Comparison of ENCODE assay signal across 28 cellular contexts in genomic region chr20:31843881-31844280, GRCh38. TPM values are rescaled to one million over a fixed set of nuclear protein-coding genes. Genes with fewer than 3 reads are reported as not detected.
DNase-seq lines count a peak whose midpoint lies in the region; ATAC-seq, FAIRE-seq and TF ChIP-seq lines count a peak whose summit lies in the region.
"Had no signal": no experiment of that assay in that cellular context is flagged by ENCODE, and none has a peak within 500 bp of the region (broad histone marks: within the 10 kb centered on the region; RNA-seq: fewer than 3 reads in every experiment).

No MANE protein-coding gene starts in this region.

- H3K27ac ChIP-seq in A549 (peak overlapping the region; percentile 85 to 86), skeletal muscle tissue (ENCODE audit: low read depth, low read length) (peak overlapping the region; percentile 23)
- H3K27ac ChIP-seq: WERI-Rb-1 had no signal

- no peak for TF ChIP-seq EP300 in A549 (IDR thresholded peaks at IDR 0.05)

- H3K9me3 Mint-ChIP-seq in memory B cell (no peaks in the 10 kb centered on the region), immature natural killer cell (no peaks in the 10 kb centered on the region)
- H3K9me3 Mint-ChIP-seq: activated CD4-positive, alpha-beta memory T cell treated with anti-CD3 and anti-CD28 coated beads for 36 hours; stimulated activated memory B cell treated with anti-CD40 and anti-IgM and Interleukin-4, amounts not matched to agents 10 μg/mL and 1 μg/mL and 100 μg/mL, for 72 hours had no signal

- H3K36me3 Mint-ChIP-seq in memory B cell (no peaks in the 10 kb centered on the region), immature natural killer cell (no peaks in the 10 kb centered on the region)
- H3K36me3 Mint-ChIP-seq: activated CD4-positive, alpha-beta memory T cell treated with anti-CD3 and anti-CD28 coated beads for 36 hours; stimulated activated memory B cell treated with anti-CD40 and anti-IgM and Interleukin-4, amounts not matched to agents 10 μg/mL and 1 μg/mL and 100 μg/mL, for 72 hours had no signal

- peak overlapping the region in 2 of 3 donors; percentile 7 to 74 for H3K9ac ChIP-seq in skeletal muscle tissue (ENCODE audit: low read depth in 1 of 3, low read length in 3 of 3)

- no peak for TF ChIP-seq CTCF in A549 (IDR thresholded peaks at IDR 0.05)

- H3K4me3 Mint-ChIP-seq in memory B cell (no peak overlapping the region), immature natural killer cell (no peak overlapping the region)
- H3K4me3 Mint-ChIP-seq: activated CD4-positive, alpha-beta memory T cell treated with anti-CD3 and anti-CD28 coated beads for 36 hours; stimulated activated memory B cell treated with anti-CD40 and anti-IgM and Interleukin-4, amounts not matched to agents 10 μg/mL and 1 μg/mL and 100 μg/mL, for 72 hours; T-helper 17 cell had no signal

- POLR2A ChIA-PET in A549 (lab: Yijun Ruan, JAX): no interaction called here

- FAIRE-seq in A549 (lab: Jason Lieb, UNC): no peak
- FAIRE-seq: G401.6, GM19239 had no signal

- ATAC-seq in A549 (no peak), SK-N-SH treated with all-trans-retinoic acid at 6 μM for 48 hours (no peak), memory B cell (ENCODE audit: low read depth) (peak; percentile 18), HG03354 (IDR thresholded peaks at IDR 0.05; ENCODE audit: poor library complexity, severe bottlenecking, unreplicated experiment) (no peak)
- ATAC-seq: sciatic nerve; stimulated activated memory B cell treated with anti-CD40 and anti-IgM and Interleukin-4, amounts not matched to agents 10 μg/mL and 1 μg/mL and 100 μg/mL, for 72 hours; T-helper 17 cell had no signal

- CTCF ChIA-PET in A549 (lab: Yijun Ruan, JAX): interaction anchor here (0.9 to 14.7 kb wide), 7 partner anchors 9 to 809 kb away, joined by 3 to 145 read pairs (median 17); partner anchors contain the start of gene PDRG1

- peaks cover 3% of the 10 kb centered on the region for H3K4me1 Mint-ChIP-seq in memory B cell
- no peaks in the 10 kb centered on the region for H3K4me1 Mint-ChIP-seq in immature natural killer cell
- H3K4me1 Mint-ChIP-seq: T-helper 17 cell had no signal

- no peaks in the 10 kb centered on the region for H3K9me3 ChIP-seq in A549
- no peaks in the 10 kb centered on the region for H3K9me3 ChIP-seq in skeletal muscle tissue (ENCODE audit: control insufficient read depth in 3 of 3, low read length in 3 of 3)

- no peak overlapping the region for H3K4me3 ChIP-seq in A549
- peak overlapping the region; percentile 2 to 45 (median 19) for H3K4me3 ChIP-seq in skeletal muscle tissue (ENCODE audit: low read length in 3 of 3)

- peaks cover 72% of the 10 kb centered on the region for H3K4me1 ChIP-seq in A549
- H3K4me1 ChIP-seq in skeletal muscle tissue (ENCODE audit: control insufficient read depth in 3 of 3, insufficient read depth in 3 of 3, low read length in 3 of 3): peaks cover 15 to 36% (median 32%) of the 10 kb centered on the region in 3 donors

- TF ChIP-seq RAD21 in A549 (conservative IDR thresholded peaks at IDR 0.05 in 1 of 2, IDR thresholded peaks at IDR 0.05 in 1 of 2): no peak

- peaks cover 0 to 4% (median 2%) of the 10 kb centered on the region in 3 donors for H3K27me3 ChIP-seq in skeletal muscle tissue (ENCODE audit: control insufficient read depth in 3 of 3, insufficient read depth in 3 of 3, low read length in 3 of 3)

- no peak for TF ChIP-seq POLR2A in A549 (IDR thresholded peaks at IDR 0.05; ENCODE audit: low read length)

- H3K27ac Mint-ChIP-seq in memory B cell (no peak overlapping the region), immature natural killer cell (no peak overlapping the region)
- H3K27ac Mint-ChIP-seq: activated CD4-positive, alpha-beta memory T cell treated with anti-CD3 and anti-CD28 coated beads for 36 hours; stimulated activated memory B cell treated with anti-CD40 and anti-IgM and Interleukin-4, amounts not matched to agents 10 μg/mL and 1 μg/mL and 100 μg/mL, for 72 hours; T-helper 17 cell had no signal

- 75% methylated on average over 4 of the region's 5 CpGs for WGBS in A549 (ENCODE audit: missing lambda C conversion rate)

- peaks cover under 1% of the 10 kb centered on the region for H3K27me3 Mint-ChIP-seq in memory B cell
- peaks cover 0 to 5% (median 3%) of the 10 kb centered on the region in 3 donors for H3K27me3 Mint-ChIP-seq in immature natural killer cell (ENCODE audit: low read depth in 3 of 3)

- no peak for DNase-seq in A549 (ENCODE audit: low read depth in 1 of 2, low spot score in 1 of 2)
- no peak for DNase-seq in memory B cell (ENCODE audit: low spot score in 2 of 2)
- DNase-seq in midbrain (lab: John Stamatoyannopoulos, UW): no peak
- DNase-seq in immature natural killer cell: no peak
- DNase-seq in NCI-H748 treated with DMSO at 0.1 percent for 48 hours (lab: John Stamatoyannopoulos, UW): no peak
- DNase-seq: ACHN; activated CD4-positive, alpha-beta memory T cell treated with anti-CD3 and anti-CD28 coated beads for 36 hours; activated naive CD4-positive, alpha-beta T cell treated with Interleukin-2 at 50 U/mL for 16 hours; activated T-cell treated with anti-CD3 and anti-CD28 coated beads, Interleukin-2, amount 50 U/mL, for 1 hour; DMS 273 treated with DMSO at 0.1 percent for 48 hours; head of caudate nucleus; Kasumi-1; NCI-H1092 treated with DMSO at 0.1 percent for 48 hours; NCI-H2081 treated with DMSO at 0.1 percent for 48 hours; NCI-H510A; nucleus accumbens; T-helper 17 cell; WERI-Rb-1 had no signal

- H3K4me2 ChIP-seq in A549: peak overlapping the region; percentile 71; the same call in 2 of the 3 replicates

- H3K36me3 ChIP-seq in skeletal muscle tissue (ENCODE audit: control insufficient read depth in 3 of 3, insufficient read depth in 3 of 3, low read length in 3 of 3): no peaks in the 10 kb centered on the region
- H3K36me3 ChIP-seq: WERI-Rb-1 had no signal

TF ChIP-seq in A549, 52 proteins besides CTCF, POLR2A, EP300 and RAD21 (continues in another document):
- TF ChIP-seq ZC3H11A (IDR thresholded peaks at IDR 0.05): no peak
- TF ChIP-seq RARB (CRISPR knock-in tag; IDR thresholded peaks at IDR 0.05): no peak
- TF ChIP-seq, protein P1, sequence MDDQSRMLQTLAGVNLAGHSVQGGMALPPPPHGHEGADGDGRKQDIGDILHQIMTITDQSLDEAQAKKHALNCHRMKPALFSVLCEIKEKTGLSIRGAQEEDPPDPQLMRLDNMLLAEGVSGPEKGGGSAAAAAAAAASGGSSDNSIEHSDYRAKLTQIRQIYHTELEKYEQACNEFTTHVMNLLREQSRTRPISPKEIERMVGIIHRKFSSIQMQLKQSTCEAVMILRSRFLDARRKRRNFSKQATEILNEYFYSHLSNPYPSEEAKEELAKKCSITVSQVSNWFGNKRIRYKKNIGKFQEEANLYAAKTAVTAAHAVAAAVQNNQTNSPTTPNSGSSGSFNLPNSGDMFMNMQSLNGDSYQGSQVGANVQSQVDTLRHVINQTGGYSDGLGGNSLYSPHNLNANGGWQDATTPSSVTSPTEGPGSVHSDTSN (IDR thresholded peaks at IDR 0.05): no peak
- TF ChIP-seq RFX5 (IDR thresholded peaks at IDR 0.05): no peak
- TF ChIP-seq CBX2 (IDR thresholded peaks at IDR 0.05; ENCODE audit: borderline replicate concordance, low read depth): no peak
- TF ChIP-seq KDM5A (IDR thresholded peaks at IDR 0.05): no peak

TF ChIP-seq in SK-N-SH treated with all-trans-retinoic acid at 6 μM for 48 hours, 23 proteins besides CTCF, POLR2A, EP300 and RAD21 (continues in another document):
- no peak for TF ChIP-seq ZNF8 (CRISPR knock-in tag; IDR thresholded peaks at IDR 0.05)

RNA-seq across cellular contexts. Expression of gene FOXS1, which starts 1.5 kb away (rescaled TPM):
- polyA plus RNA-seq in A549 (2011; rRNA removed) (1.0 and 1.5 TPM in 2 replicates), A549 (2017; fragmentation: RNase III; extraction: RNeasy Plus Mini Kit Qiagen cat#74134 plus additional on column Dnase treatment) (1.9 to 3.7 TPM (median 3.4 TPM) in 3 replicates), immature natural killer cell (not detected)
- polyA plus RNA-seq in A549 (2012; cell fraction: cytosol; rRNA removed): 1.5 and 3.0 TPM in 2 replicates
- polyA plus RNA-seq in A549 (2012; cell fraction: nucleus; rRNA removed): 3.0 and 4.0 TPM in 2 replicates
- 0.83 and 1.8 TPM in 2 replicates for polyA minus RNA-seq in A549 (2011; rRNA and poly(A)+ RNA removed)
- 3.1 TPM for total RNA-seq in skeletal muscle tissue
- total RNA-seq: activated CD4-positive, alpha-beta memory T cell treated with anti-CD3 and anti-CD28 coated beads for 36 hours; H1; mononuclear cell; T-helper 17 cell; ureter had no signal

RNA-seq across cellular contexts. Expression of gene MYLK2, which starts 24.7 kb away (rescaled TPM):
- polyA plus RNA-seq in A549 (2011; rRNA removed) (0.09 and 0.20 TPM in 2 replicates), A549 (2017; fragmentation: RNase III; extraction: RNeasy Plus Mini Kit Qiagen cat#74134 plus additional on column Dnase treatment) (0.36 to 0.63 TPM (median 0.51 TPM) in 3 replicates), immature natural killer cell (not detected)
- 0.53 and 0.70 TPM in 2 replicates for polyA plus RNA-seq in A549 (2012; cell fraction: cytosol; rRNA removed)
- 3.9 and 4.1 TPM in 2 replicates for polyA plus RNA-seq in A549 (2012; cell fraction: nucleus; rRNA removed)
- 0.21 and 0.34 TPM in 2 replicates for polyA minus RNA-seq in A549 (2011; rRNA and poly(A)+ RNA removed)
- total RNA-seq in skeletal muscle tissue: 21.9 TPM
- total RNA-seq: mononuclear cell, T-helper 17 cell, ureter had no signal

RNA-seq across cellular contexts. Expression of gene DUSP15, which starts 26.4 kb away (rescaled TPM):
- 0.46 and 0.53 TPM in 2 replicates for polyA plus RNA-seq in A549 (2011; rRNA removed)
- 0.53 and 1.1 TPM in 2 replicates for polyA plus RNA-seq in A549 (2012; cell fraction: cytosol; rRNA removed)
- polyA plus RNA-seq in A549 (2012; cell fraction: nucleus; rRNA removed): 0.76 and 1.00 TPM in 2 replicates
- polyA plus RNA-seq in A549 (2017; fragmentation: RNase III; extraction: RNeasy Plus Mini Kit Qiagen cat#74134 plus additional on column Dnase treatment): 0.70 to 1.3 TPM (median 0.96 TPM) in 3 replicates
- 0.29 TPM in 1 of 2 replicates, not detected in the other for polyA minus RNA-seq in A549 (2011; rRNA and poly(A)+ RNA removed)
- total RNA-seq in skeletal muscle tissue: 2.1 TPM
- polyA plus RNA-seq in immature natural killer cell: not detected
- total RNA-seq: activated CD4-positive, alpha-beta memory T cell treated with anti-CD3 and anti-CD28 coated beads for 36 hours; mononuclear cell; T-helper 17 cell had no signal

RNA-seq across cellular contexts. Expression of gene TTLL9, which starts 26.6 kb away (rescaled TPM):
- polyA plus RNA-seq in A549 (2011; rRNA removed) (0.06 and 0.08 TPM in 2 replicates), A549 (2017; fragmentation: RNase III; extraction: RNeasy Plus Mini Kit Qiagen cat#74134 plus additional on column Dnase treatment) (0.04 to 0.24 TPM (median 0.15 TPM) in 3 replicates), immature natural killer cell (under 1 TPM in 1 of 3 donors, not detected in 2; 0.37 TPM)
- polyA plus RNA-seq in A549 (2012; cell fraction: cytosol; rRNA removed): 0.04 TPM in 2 replicates
- 0.02 and 0.16 TPM in 2 replicates for polyA plus RNA-seq in A549 (2012; cell fraction: nucleus; rRNA removed)
- polyA minus RNA-seq in A549 (2011; rRNA and poly(A)+ RNA removed): 0.12 and 0.63 TPM in 2 replicates
- total RNA-seq in skeletal muscle tissue: 0.52 TPM
- total RNA-seq: activated CD4-positive, alpha-beta memory T cell treated with anti-CD3 and anti-CD28 coated beads for 36 hours; H1; mononuclear cell; T-helper 17 cell had no signal
